In the genomic region with DNA sequence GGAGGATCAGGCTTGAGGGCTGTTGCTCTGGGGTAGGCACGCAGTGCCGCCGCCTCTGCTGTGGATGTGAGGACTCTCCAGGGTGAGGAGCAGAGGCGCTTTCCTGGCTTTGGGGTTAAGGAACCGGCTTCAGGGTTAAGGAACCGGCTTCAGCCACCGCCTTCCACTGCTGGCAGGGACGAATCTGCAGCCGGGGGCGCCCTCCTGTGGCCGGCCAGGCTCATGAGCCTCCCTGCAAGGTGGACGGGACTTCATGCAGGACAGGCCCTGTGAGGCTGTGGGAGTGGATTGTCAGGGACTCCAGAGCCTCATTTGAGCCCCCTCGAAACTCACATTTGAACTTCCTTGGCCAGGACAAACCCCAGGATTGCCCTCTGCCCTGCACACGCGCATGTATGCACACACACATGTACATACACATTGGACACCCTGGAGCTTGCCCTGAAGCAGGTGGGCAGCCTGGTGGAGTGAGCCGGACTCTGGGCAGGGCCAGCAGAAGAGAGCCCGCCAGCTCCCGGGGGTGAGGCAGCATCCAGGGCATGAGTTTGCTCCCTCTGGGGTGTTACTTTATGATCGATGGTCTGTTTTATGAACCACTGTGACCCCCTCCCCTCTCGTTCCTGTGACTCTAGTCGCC, we compare ENCODE assay signal across 8 cellular contexts.
DNase-seq lines count a peak whose midpoint lies in the region; TF ChIP-seq lines count a peak whose summit lies in the region.

No MANE protein-coding gene starts in this region.

- POLR2A ChIA-PET in activated CD4-positive, alpha-beta T cell treated with anti-CD3 and anti-CD28 coated beads, Interleukin-2, amount 10 ng/mL, durations not matched to agents 7 days and 5 days (lab: Charles Lee), result no interaction called here

- H3K27me3 ChIP-seq in HAP-1 (ENCODE audit: low read depth) (peaks cover 3% of the 10 kb centered on the region; the same call in 1 of the 2 replicates), adrenal gland (peaks cover 38% of the 10 kb centered on the region), right atrium auricular region (no peaks in the 10 kb centered on the region), smooth muscle cell (ENCODE audit: low read depth) (peaks cover 3% of the 10 kb centered on the region)

- CTCF ChIA-PET in activated CD4-positive, alpha-beta T cell treated with anti-CD3 and anti-CD28 coated beads, Interleukin-2, amount 10 ng/mL, durations not matched to agents 7 days and 5 days (lab: Charles Lee), result no interaction called here

- no peak for TF ChIP-seq POLR2A in adrenal gland (IDR thresholded peaks at IDR 0.05)

- H3K4me2 ChIP-seq in smooth muscle cell, result no peak overlapping the region

- H3F3A ChIP-seq in smooth muscle cell (ENCODE audit: low read depth), result no peaks in the 10 kb centered on the region

- in situ Hi-C loops in HAP-1 (cut with MboI; ENCODE audit: low sequenced_read_pairs), result loop anchor here (10.0 kb wide), 1 partner anchor 156 kb away; no protein-coding TSS in a partner anchor

- H3K9ac ChIP-seq in smooth muscle cell (ENCODE audit: low read depth), result no peak overlapping the region

- peaks cover 2% of the 10 kb centered on the region for H3K27me3 Mint-ChIP-seq in activated CD4-positive, alpha-beta T cell treated with anti-CD3 and anti-CD28 coated beads, Interleukin-2, amount 10 ng/mL, durations not matched to agents 7 days and 5 days

- H4K20me1 ChIP-seq in smooth muscle cell (ENCODE audit: low read depth), result no peaks in the 10 kb centered on the region

- H3K4me1 ChIP-seq in HAP-1, result no peaks in the 10 kb centered on the region
- peaks cover 0 to 6% of the 10 kb centered on the region in 2 donors for H3K4me1 ChIP-seq in adrenal gland (replicated peaks in 1 of 2)
- peaks cover 0 to 46% of the 10 kb centered on the region in 2 donors for H3K4me1 ChIP-seq in right atrium auricular region
- H3K4me1 ChIP-seq in smooth muscle cell (ENCODE audit: low read depth), result no peaks in the 10 kb centered on the region

- H3K27ac Mint-ChIP-seq in activated CD4-positive, alpha-beta T cell treated with anti-CD3 and anti-CD28 coated beads, Interleukin-2, amount 10 ng/mL, durations not matched to agents 7 days and 5 days, result no peak overlapping the region

- H3K9me3 ChIP-seq in HAP-1, result no peaks in the 10 kb centered on the region
- H3K9me3 ChIP-seq in adrenal gland (replicated peaks in 1 of 3), result no peaks in the 10 kb centered on the region
- no peaks in the 10 kb centered on the region for H3K9me3 ChIP-seq in right atrium auricular region
- no peaks in the 10 kb centered on the region for H3K9me3 ChIP-seq in smooth muscle cell (replicated peaks; ENCODE audit: low read depth)

- no peaks in the 10 kb centered on the region for H3K79me2 ChIP-seq in smooth muscle cell (ENCODE audit: low read depth)

- intact Hi-C loops in adrenal gland (cut with DNase I), result loop anchor here in 1 of 2 donors (2.0 kb wide), 2 partner anchors 152 to 178 kb away; no protein-coding TSS in a partner anchor

- H3K9me3 Mint-ChIP-seq in activated CD4-positive, alpha-beta T cell treated with anti-CD3 and anti-CD28 coated beads, Interleukin-2, amount 10 ng/mL, durations not matched to agents 7 days and 5 days, result no peaks in the 10 kb centered on the region

- H3K36me3 Mint-ChIP-seq in activated CD4-positive, alpha-beta T cell treated with anti-CD3 and anti-CD28 coated beads, Interleukin-2, amount 10 ng/mL, durations not matched to agents 7 days and 5 days (ENCODE audit: low read depth), result no peaks in the 10 kb centered on the region

- 14 to 26% (median 23%) methylated on average over 7 to 21 of the region's 21 CpGs for WGBS in adrenal gland, 4 donors
- 31% methylated on average over 20 of the region's 21 CpGs for WGBS in smooth muscle cell (ENCODE audit: low lambda C conversion rate)

- H3K4me3 ChIP-seq in HAP-1 (no peak overlapping the region), adrenal gland (no peak overlapping the region), right atrium auricular region (no peak overlapping the region), smooth muscle cell (no peak overlapping the region)

- H3K4me3 Mint-ChIP-seq in activated CD4-positive, alpha-beta T cell treated with anti-CD3 and anti-CD28 coated beads, Interleukin-2, amount 10 ng/mL, durations not matched to agents 7 days and 5 days, result no peak overlapping the region

- TF ChIP-seq CTCF in adrenal gland (IDR thresholded peaks at IDR 0.05) (peak; percentile 56 to 86 (median 74)), right atrium auricular region (IDR thresholded peaks at IDR 0.05) (peak; percentile 71 to 87), smooth muscle cell (IDR thresholded peaks at IDR 0.05; ENCODE audit: borderline replicate concordance, insufficient read depth, poor library complexity, severe bottlenecking) (peak; percentile 67)

- H2AFZ ChIP-seq in smooth muscle cell (ENCODE audit: low read depth), result no peak overlapping the region

- peak; percentile 41 for DNase-seq in activated CD4-positive, alpha-beta T cell treated with anti-CD3 and anti-CD28 coated beads, Interleukin-2, amount 10 ng/mL, durations not matched to agents 7 days and 5 days
- DNase-seq in activated CD4-positive, alpha-beta T cell treated with anti-CD3 and anti-CD28 coated beads, Interleukin-2, amount 50 U/mL, for 4 hours, result no peak
- DNase-seq in HAP-1 (ENCODE audit: low spot score in 2 of 2) (peak; percentile 14 to 79), NCI-H2171 (lab: John Stamatoyannopoulos, UW) (peak; percentile 27), adrenal gland (peak; percentile 60 to 87 (median 76)), right atrium auricular region (ENCODE audit: low spot score) (peak; percentile 63), smooth muscle cell (lab: John Stamatoyannopoulos, UW; ENCODE audit: unreplicated experiment) (peak; percentile 5), NCI-H226 (no peak)

- H3K36me3 ChIP-seq in HAP-1 (replicated peaks), result no peaks in the 10 kb centered on the region
- no peaks in the 10 kb centered on the region for H3K36me3 ChIP-seq in adrenal gland (replicated peaks in 1 of 2)
- H3K36me3 ChIP-seq in right atrium auricular region, result no peaks in the 10 kb centered on the region
- H3K36me3 ChIP-seq in smooth muscle cell (ENCODE audit: low read depth), result no peaks in the 10 kb centered on the region

- H3K27ac ChIP-seq in adrenal gland (no peak overlapping the region), right atrium auricular region (peak overlapping the region in 1 of 2 donors; percentile 60), smooth muscle cell (ENCODE audit: low read depth) (no peak overlapping the region)

- no peaks in the 10 kb centered on the region for H3K4me1 Mint-ChIP-seq in activated CD4-positive, alpha-beta T cell treated with anti-CD3 and anti-CD28 coated beads, Interleukin-2, amount 10 ng/mL, durations not matched to agents 7 days and 5 days

Comparison
In these comparisons a context has a peak if more than half of its experiments do, and no peak if none do; other contexts are left out.
1. DNase-seq: peak in activated CD4-positive, alpha-beta T cell treated with anti-CD3 and anti-CD28 coated beads, Interleukin-2, amount 10 ng/mL, durations not matched to agents 7 days and 5 days (single experiment), HAP-1 (2 of 2), NCI-H2171 (single experiment), adrenal gland (7 of 7), right atrium auricular region (single experiment) and smooth muscle cell (single experiment); none in activated CD4-positive, alpha-beta T cell treated with anti-CD3 and anti-CD28 coated beads, Interleukin-2, amount 50 U/mL, for 4 hours (0 of 2) and NCI-H226 (single experiment).
2. Peak in every context shown above with its lines, with median percentiles within 50 percentile points of each other: CTCF ChIP-seq.